ENCODE assay signal across 8 cellular contexts in genomic region chr3:51099794-51100542, GRCh38.
A peak's percentile ranks its signal among the peaks of the same experiment; 100 is the strongest.
DNase-seq lines count a peak whose midpoint lies in the region; ATAC-seq and TF ChIP-seq lines count a peak whose summit lies in the region.

No MANE protein-coding gene starts in this region.

- no peaks in the 10 kb centered on the region for H3K79me2 ChIP-seq in DND-41 (ENCODE audit: insufficient read depth, low read length)

- no peak overlapping the region for H3K4me2 ChIP-seq in DND-41 (ENCODE audit: insufficient read depth, low read length)

- DNase-seq in DND-41 (peak; percentile 41), NCI-H1092 treated with DMSO at 0.1 percent for 48 hours (lab: John Stamatoyannopoulos, UW) (peak; percentile 52), adipocyte (ENCODE audit: low read depth) (peak; percentile 83), hepatic stellate cell (ENCODE audit: low spot score) (peak; percentile 44), T-helper 9 cell (no peak)
- DNase-seq in stimulated activated CD4-positive, alpha-beta T cell treated with anti-CD3 and anti-CD28 coated beads, Interleukin-4, amount 100 ng/mL, for 24 hours: peak; percentile 9

- no peak overlapping the region for H2AFZ ChIP-seq in DND-41 (ENCODE audit: low read depth, low read length)

- H4K20me1 ChIP-seq in DND-41 (ENCODE audit: insufficient read depth, low read length): no peaks in the 10 kb centered on the region

- H3K4me3 ChIP-seq in DND-41 (ENCODE audit: low read depth in 1 of 2, low read length in 2 of 2) (no peak overlapping the region), adipocyte (ENCODE audit: low read length) (no peak overlapping the region)

- ATAC-seq in DND-41 (ENCODE audit: insufficient read depth, low read depth): peak; percentile 68; the same call in 2 of the 3 replicates
- no peak for ATAC-seq in HG03097 (IDR thresholded peaks at IDR 0.05; ENCODE audit: low FRiP score, unreplicated experiment)

- H3K4me1 ChIP-seq in DND-41 (ENCODE audit: insufficient read depth, low read length) (no peaks in the 10 kb centered on the region), adipocyte (ENCODE audit: control insufficient read depth, insufficient read depth, low read length) (no peaks in the 10 kb centered on the region)

- TF ChIP-seq CTCF in 22Rv1 (IDR thresholded peaks at IDR 0.05) (peak; percentile 92), DND-41 (IDR thresholded peaks at IDR 0.05; ENCODE audit: borderline replicate concordance, extremely low read depth, low read length, poor library complexity, severe bottlenecking) (peak; percentile 78)

- H3K36me3 ChIP-seq in DND-41 (ENCODE audit: insufficient read depth, low read length) (no peaks in the 10 kb centered on the region), adipocyte (ENCODE audit: control insufficient read depth, insufficient read depth, low read length, severe bottlenecking) (no peaks in the 10 kb centered on the region)

- peak overlapping the region; percentile 55 for H3K27ac ChIP-seq in 22Rv1
- no peak overlapping the region for H3K27ac ChIP-seq in DND-41 (ENCODE audit: low read length)

- H3K9me3 ChIP-seq in DND-41 (ENCODE audit: insufficient read depth, low read length, severe bottlenecking): no peaks in the 10 kb centered on the region
- H3K9me3 ChIP-seq in adipocyte (ENCODE audit: control insufficient read depth, low read length): no peaks in the 10 kb centered on the region

- H3K27me3 ChIP-seq in DND-41 (ENCODE audit: insufficient read depth, low read length, poor library complexity) (peaks cover 2% of the 10 kb centered on the region), adipocyte (replicated peaks; ENCODE audit: control insufficient read depth, insufficient read depth, low read length) (no peaks in the 10 kb centered on the region)

- H3K9ac ChIP-seq in DND-41 (ENCODE audit: low read depth, low read length) (no peak overlapping the region), adipocyte (ENCODE audit: low read length) (no peak overlapping the region)
